Comparison of ENCODE assay signal across 9 cellular contexts in the genomic region with DNA sequence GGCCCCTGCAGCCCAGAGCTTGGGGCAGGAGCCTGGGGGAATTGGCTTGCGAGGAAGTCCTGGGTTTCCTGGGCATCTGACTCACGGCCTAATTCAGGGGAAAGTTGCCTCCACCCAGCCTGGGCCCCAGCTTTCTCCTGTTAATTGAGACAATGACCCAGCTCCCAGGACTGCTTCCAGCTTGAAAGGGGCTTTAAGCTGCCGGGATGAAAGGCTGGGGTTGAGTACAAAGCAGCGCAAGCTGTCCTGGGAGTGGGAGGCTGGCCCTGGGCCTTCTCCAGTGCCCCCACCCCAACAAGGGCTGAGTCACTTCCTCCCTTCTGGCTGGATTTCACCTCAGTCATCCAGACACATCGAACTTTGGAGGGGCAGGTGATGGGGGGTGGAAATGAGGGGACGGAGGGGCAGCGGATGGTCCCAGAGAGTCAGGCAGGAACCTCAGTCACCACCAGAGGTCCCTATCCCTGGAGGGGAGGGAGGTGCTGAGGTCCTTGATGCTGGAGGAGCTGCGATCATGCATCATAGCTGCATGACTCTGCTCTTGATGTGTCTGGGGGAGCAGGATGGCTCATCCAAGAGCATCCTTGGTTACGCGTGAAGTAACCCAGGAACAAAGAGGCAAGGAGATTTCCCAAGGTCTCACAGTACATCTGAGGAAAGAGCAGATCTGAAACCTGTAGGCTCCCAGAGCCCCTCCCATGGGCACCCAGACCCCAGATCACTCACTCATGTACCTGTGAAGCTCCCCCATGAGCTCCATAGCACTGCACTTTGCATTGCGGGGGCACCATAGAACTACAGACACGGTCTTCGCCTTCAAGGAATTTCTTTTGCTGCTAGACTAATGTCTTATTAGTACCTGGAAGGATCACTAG. TPM values are rescaled to one million over a fixed set of nuclear protein-coding genes. Genes with fewer than 3 reads are reported as not detected.
DNase-seq lines count a peak whose midpoint lies in the region; ATAC-seq, FAIRE-seq and TF ChIP-seq lines count a peak whose summit lies in the region.
"Had no signal": no experiment of that assay in that cellular context is flagged by ENCODE, and none has a peak within 500 bp of the region (broad histone marks: within the 10 kb centered on the region; RNA-seq: fewer than 3 reads in every experiment).

No MANE protein-coding gene starts in this region.

- peak in 1 of 2 donors; percentile 34 for TF ChIP-seq CTCF in endothelial cell of umbilical vein (IDR thresholded peaks at IDR 0.05; ENCODE audit: extremely low read depth in 1 of 2, insufficient read depth in 1 of 2, low read depth in 1 of 2, low read length in 2 of 2)

- H3K9me3 ChIP-seq in endothelial cell of umbilical vein (replicated peaks; ENCODE audit: control insufficient read depth, insufficient read depth, low read length) (no peaks in the 10 kb centered on the region), muscle layer of duodenum (ENCODE audit: control insufficient read depth in 1 of 2, low read length in 2 of 2) (no peaks in the 10 kb centered on the region)

- no peaks in the 10 kb centered on the region for H4K20me1 ChIP-seq in endothelial cell of umbilical vein (replicated peaks; ENCODE audit: control insufficient read depth, extremely low read depth, insufficient read depth, low read length)

- H3K9ac ChIP-seq in endothelial cell of umbilical vein (replicated peaks; ENCODE audit: extremely low read depth, insufficient read depth, low read length): no peak overlapping the region

- H3K27me3 ChIP-seq in endothelial cell of umbilical vein (ENCODE audit: control insufficient read depth in 2 of 2, insufficient read depth in 2 of 2, low read length in 2 of 2) (peaks cover 0 to 12% of the 10 kb centered on the region in 2 experiments), muscle layer of duodenum (ENCODE audit: low read depth, low read length) (no peaks in the 10 kb centered on the region)

- no peak for TF ChIP-seq POLR2A in endothelial cell of umbilical vein (IDR thresholded peaks at IDR 0.05; ENCODE audit: low read depth, low read length)

- no peak overlapping the region for H3K4me2 ChIP-seq in endothelial cell of umbilical vein (ENCODE audit: insufficient read depth, low read length)

- CTCF ChIA-PET in endothelial cell of umbilical vein (lab: Charles Lee): interaction anchor here (0.6 to 5.5 kb wide), 17 partner anchors 9 to 451 kb away, joined by 3 to 71 read pairs (median 7); a partner anchor contains a TSS

- POLR2A ChIA-PET in endothelial cell of umbilical vein (lab: Charles Lee): no interaction called here

- DNase-seq in AG20443 (ENCODE audit: low spot score): peak; percentile 51
- DNase-seq in NCI-H226: peak; percentile 48
- peak; percentile 42 for DNase-seq in endothelial cell of umbilical vein (ENCODE audit: low read depth, low spot score)
- no peak for DNase-seq in T-helper 9 cell
- no peak for DNase-seq in midbrain (lab: John Stamatoyannopoulos, UW)
- DNase-seq: cerebellar nuclear complex had no signal

- no peak overlapping the region for H2AFZ ChIP-seq in endothelial cell of umbilical vein (ENCODE audit: low read depth, low read length)

- intact Hi-C loops in endothelial cell of umbilical vein (cut with micrococcal nuclease): no loop called here

- H3K9me3 Mint-ChIP-seq in stimulated activated memory B cell treated with anti-CD40 and anti-IgM and Interleukin-4, amounts not matched to agents 10 μg/mL and 1 μg/mL and 100 μg/mL, for 72 hours: peaks cover 3% of the 10 kb centered on the region

- H3K27me3 Mint-ChIP-seq in stimulated activated memory B cell treated with anti-CD40 and anti-IgM and Interleukin-4, amounts not matched to agents 10 μg/mL and 1 μg/mL and 100 μg/mL, for 72 hours: peaks cover 40% of the 10 kb centered on the region

- H3K27ac Mint-ChIP-seq in stimulated activated memory B cell treated with anti-CD40 and anti-IgM and Interleukin-4, amounts not matched to agents 10 μg/mL and 1 μg/mL and 100 μg/mL, for 72 hours: no peak overlapping the region

- no peak overlapping the region for H3K27ac ChIP-seq in endothelial cell of umbilical vein (ENCODE audit: insufficient read depth, low read depth, low read length)
- peak overlapping the region; percentile 10 for H3K27ac ChIP-seq in muscle layer of duodenum (ENCODE audit: low read length)

- H3K36me3 ChIP-seq in endothelial cell of umbilical vein (ENCODE audit: control insufficient read depth in 2 of 2, extremely low read depth in 1 of 2, insufficient read depth in 2 of 2, low read length in 2 of 2) (no peaks in the 10 kb centered on the region), muscle layer of duodenum (ENCODE audit: control insufficient read depth in 1 of 2, insufficient read depth in 2 of 2, low read length in 2 of 2) (no peaks in the 10 kb centered on the region)

- H3K4me1 ChIP-seq in endothelial cell of umbilical vein (ENCODE audit: control insufficient read depth, extremely low read depth, insufficient read depth, low read length) (no peaks in the 10 kb centered on the region), muscle layer of duodenum (ENCODE audit: control insufficient read depth in 1 of 2, insufficient read depth in 2 of 2, low read length in 2 of 2) (peaks cover 14 to 16% of the 10 kb centered on the region in 2 donors)

- FAIRE-seq in endothelial cell of umbilical vein (lab: Jason Lieb, UNC): no peak

- no TSS peak for BruUV-seq in endothelial cell of umbilical vein (replicated peaks; lab: Mats Ljungman, UMichigan)

- no peaks in the 10 kb centered on the region for H3K9me1 ChIP-seq in endothelial cell of umbilical vein (replicated peaks; ENCODE audit: control insufficient read depth, extremely low read depth, insufficient read depth, low read length)

- H3K4me1 Mint-ChIP-seq in stimulated activated memory B cell treated with anti-CD40 and anti-IgM and Interleukin-4, amounts not matched to agents 10 μg/mL and 1 μg/mL and 100 μg/mL, for 72 hours: no peaks in the 10 kb centered on the region

- H3K4me3 Mint-ChIP-seq in stimulated activated memory B cell treated with anti-CD40 and anti-IgM and Interleukin-4, amounts not matched to agents 10 μg/mL and 1 μg/mL and 100 μg/mL, for 72 hours: no peak overlapping the region

- dilution Hi-C loops in endothelial cell of umbilical vein (cut with MboI; ENCODE audit: extremely low pct_ligation_motif_present, low sequenced_read_pairs): no loop called here

- H3K79me2 ChIP-seq in endothelial cell of umbilical vein (ENCODE audit: control insufficient read depth, insufficient read depth, low read length): no peaks in the 10 kb centered on the region

- no peak overlapping the region for H3K4me3 ChIP-seq in endothelial cell of umbilical vein (replicated peaks in 1 of 3; ENCODE audit: insufficient read depth in 1 of 3, low read depth in 1 of 3, low read length in 3 of 3)
- no peak overlapping the region for H3K4me3 ChIP-seq in muscle layer of duodenum (ENCODE audit: low read depth in 1 of 2, low read length in 2 of 2)

- no peak for ATAC-seq in GM19035 (IDR thresholded peaks at IDR 0.05; ENCODE audit: unreplicated experiment)
- ATAC-seq in stimulated activated memory B cell treated with anti-CD40 and anti-IgM and Interleukin-4, amounts not matched to agents 10 μg/mL and 1 μg/mL and 100 μg/mL, for 72 hours: no peak

- no peaks in the 10 kb centered on the region for H3K36me3 Mint-ChIP-seq in stimulated activated memory B cell treated with anti-CD40 and anti-IgM and Interleukin-4, amounts not matched to agents 10 μg/mL and 1 μg/mL and 100 μg/mL, for 72 hours

TF ChIP-seq in endothelial cell of umbilical vein, 7 proteins besides CTCF, POLR2A, EP300 and RAD21 (continues in another document):
- TF ChIP-seq JUN (IDR thresholded peaks at IDR 0.05; ENCODE audit: borderline replicate concordance, insufficient read depth, insufficient read length, low read depth) (no peak), POLR2AphosphoS5 (IDR thresholded peaks at IDR 0.05; ENCODE audit: insufficient read depth, low read depth, low read length) (no peak), FOS (IDR thresholded peaks at IDR 0.05; ENCODE audit: borderline replicate concordance, insufficient read depth, low read length) (no peak), MYC (IDR thresholded peaks at IDR 0.05; ENCODE audit: low read depth, low read length) (no peak), GATA2 (IDR thresholded peaks at IDR 0.05; ENCODE audit: insufficient read depth, insufficient read length, low read depth, low read length) (no peak)
- TF ChIP-seq, protein P1, sequence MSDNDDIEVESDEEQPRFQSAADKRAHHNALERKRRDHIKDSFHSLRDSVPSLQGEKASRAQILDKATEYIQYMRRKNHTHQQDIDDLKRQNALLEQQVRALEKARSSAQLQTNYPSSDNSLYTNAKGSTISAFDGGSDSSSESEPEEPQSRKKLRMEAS (IDR thresholded peaks at IDR 0.05; ENCODE audit: insufficient read depth, insufficient read length): no peak

RNA-seq across cellular contexts. Expression of a gene that starts 30.0 kb away (rescaled TPM):
- total RNA-seq in endothelial cell of umbilical vein: 26.7 and 32.1 TPM in 2 replicates
- polyA plus RNA-seq in endothelial cell of umbilical vein: 33.8 and 38.1 TPM in 2 replicates
- 20.8 and 23.6 TPM in 2 replicates for polyA plus RNA-seq in endothelial cell of umbilical vein (2011; cell fraction: cytosol; rRNA removed)
- 14.3 and 15.6 TPM in 2 replicates for polyA plus RNA-seq in endothelial cell of umbilical vein (2011; cell fraction: nucleus; rRNA removed)
- 21.1 and 24.9 TPM in 2 replicates for polyA plus RNA-seq in endothelial cell of umbilical vein (2012)
- polyA minus RNA-seq in endothelial cell of umbilical vein: 10.8 and 11.1 TPM in 2 replicates
- polyA minus RNA-seq in endothelial cell of umbilical vein (2011; cell fraction: cytosol; rRNA and poly(A)+ RNA removed): 15.2 TPM
- 6.8 and 7.0 TPM in 2 replicates for polyA minus RNA-seq in endothelial cell of umbilical vein (2011; cell fraction: nucleus; rRNA and poly(A)+ RNA removed)

RNA-seq across cellular contexts. Expression of a gene that starts 42.9 kb away (rescaled TPM):
- not detected in 2 replicates for total RNA-seq in endothelial cell of umbilical vein
- not detected in 2 replicates for polyA plus RNA-seq in endothelial cell of umbilical vein
- not detected in 2 replicates for polyA plus RNA-seq in endothelial cell of umbilical vein (2011; cell fraction: cytosol; rRNA removed)
- polyA plus RNA-seq in endothelial cell of umbilical vein (2011; cell fraction: nucleus; rRNA removed): 0.04 TPM in 1 of 2 replicates, not detected in the other
- not detected in 2 replicates for polyA plus RNA-seq in endothelial cell of umbilical vein (2012)
- not detected in 2 replicates for polyA minus RNA-seq in endothelial cell of umbilical vein
- 82.3 TPM for polyA minus RNA-seq in endothelial cell of umbilical vein (2011; cell fraction: cytosol; rRNA and poly(A)+ RNA removed)
- 0.14 TPM in 1 of 2 replicates, not detected in the other for polyA minus RNA-seq in endothelial cell of umbilical vein (2011; cell fraction: nucleus; rRNA and poly(A)+ RNA removed)

RNA-seq across cellular contexts. Expression of a gene that starts 59.1 kb away (rescaled TPM):
- total RNA-seq in endothelial cell of umbilical vein: not detected in 2 replicates
- 0.06 and 0.08 TPM in 2 replicates for polyA plus RNA-seq in endothelial cell of umbilical vein
- polyA plus RNA-seq in endothelial cell of umbilical vein (2011; cell fraction: cytosol; rRNA removed): 0.03 TPM in 1 of 2 replicates, not detected in the other
- polyA plus RNA-seq in endothelial cell of umbilical vein (2011; cell fraction: nucleus; rRNA removed): not detected in 2 replicates
- polyA plus RNA-seq in endothelial cell of umbilical vein (2012): not detected in 2 replicates
- 0.17 TPM in 1 of 2 replicates, not detected in the other for polyA minus RNA-seq in endothelial cell of umbilical vein
- polyA minus RNA-seq in endothelial cell of umbilical vein (2011; cell fraction: cytosol; rRNA and poly(A)+ RNA removed): not detected
- not detected in 2 replicates for polyA minus RNA-seq in endothelial cell of umbilical vein (2011; cell fraction: nucleus; rRNA and poly(A)+ RNA removed)

Comparison
In these comparisons a context has a peak if more than half of its experiments do, and no peak if none do; other contexts are left out.
1. DNase-seq: peak in AG20443 (single experiment), NCI-H226 (single experiment) and endothelial cell of umbilical vein (single experiment); none in T-helper 9 cell (single experiment) and midbrain (single experiment).